ENCODE assay signal across 1 cellular context in the genomic region with DNA sequence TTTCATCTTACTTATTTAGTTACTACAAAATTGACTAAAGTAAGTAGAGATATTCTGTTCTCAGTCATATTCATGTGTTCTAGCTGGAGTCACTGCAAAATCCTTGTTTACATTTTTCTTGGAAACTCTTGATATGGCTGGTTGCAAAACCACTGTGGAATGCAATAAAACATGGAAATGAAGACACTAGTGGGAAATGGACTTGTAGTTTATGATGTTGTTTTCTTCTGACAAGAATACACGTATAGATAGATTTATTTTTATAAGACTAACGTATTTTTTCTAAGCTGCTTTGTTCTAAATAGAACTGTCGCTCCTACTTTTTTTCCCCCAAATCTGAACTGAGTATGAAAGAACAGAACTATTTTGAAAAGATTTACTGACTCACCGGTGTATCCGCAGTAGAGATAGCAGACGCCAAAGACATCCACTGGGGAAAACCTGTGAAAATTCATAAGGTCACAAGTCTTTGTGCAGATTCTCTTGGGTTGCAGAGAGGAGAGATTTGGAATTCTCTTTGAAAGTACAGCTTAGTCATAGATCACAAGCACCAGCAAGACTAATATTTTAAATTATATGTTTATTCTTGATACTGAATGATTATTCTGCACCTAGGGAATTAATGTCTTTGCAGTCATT.
TF ChIP-seq lines count a peak whose summit lies in the region.

No MANE protein-coding gene starts in this region.

TF ChIP-seq in HEK293, 187 proteins besides CTCF, POLR2A, EP300 and RAD21 (continued from another document and continues in another):
- TF ChIP-seq HOXD13 (CRISPR knock-in tag; IDR thresholded peaks at IDR 0.05; ENCODE audit: borderline replicate concordance), result peak; percentile 55; the same call in 1 of the 2 replicates
- TF ChIP-seq, protein P1, sequence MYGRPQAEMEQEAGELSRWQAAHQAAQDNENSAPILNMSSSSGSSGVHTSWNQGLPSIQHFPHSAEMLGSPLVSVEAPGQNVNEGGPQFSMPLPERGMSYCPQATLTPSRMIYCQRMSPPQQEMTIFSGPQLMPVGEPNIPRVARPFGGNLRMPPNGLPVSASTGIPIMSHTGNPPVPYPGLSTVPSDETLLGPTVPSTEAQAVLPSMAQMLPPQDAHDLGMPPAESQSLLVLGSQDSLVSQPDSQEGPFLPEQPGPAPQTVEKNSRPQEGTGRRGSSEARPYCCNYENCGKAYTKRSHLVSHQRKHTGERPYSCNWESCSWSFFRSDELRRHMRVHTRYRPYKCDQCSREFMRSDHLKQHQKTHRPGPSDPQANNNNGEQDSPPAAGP (tag by site-specific recombination; IDR thresholded peaks at IDR 0.05), result no peak
- TF ChIP-seq, protein P2, sequence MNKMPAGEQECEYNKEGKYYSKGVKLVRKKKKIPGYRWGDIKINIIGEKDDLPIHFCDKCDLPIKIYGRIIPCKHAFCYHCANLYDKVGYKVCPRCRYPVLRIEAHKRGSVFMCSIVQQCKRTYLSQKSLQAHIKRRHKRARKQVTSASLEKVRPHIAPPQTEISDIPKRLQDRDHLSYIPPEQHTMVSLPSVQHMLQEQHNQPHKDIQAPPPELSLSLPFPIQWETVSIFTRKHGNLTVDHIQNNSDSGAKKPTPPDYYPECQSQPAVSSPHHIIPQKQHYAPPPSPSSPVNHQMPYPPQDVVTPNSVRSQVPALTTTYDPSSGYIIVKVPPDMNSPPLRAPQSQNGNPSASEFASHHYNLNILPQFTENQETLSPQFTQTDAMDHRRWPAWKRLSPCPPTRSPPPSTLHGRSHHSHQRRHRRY (tag by site-specific recombination; IDR thresholded peaks at IDR 0.05), result no peak
- peak; percentile 78 for TF ChIP-seq ZNF366 (tag by site-specific recombination; conservative IDR thresholded peaks at IDR 0.05)
- TF ChIP-seq ZNF600 (tag by site-specific recombination; IDR thresholded peaks at IDR 0.05), result peak; percentile 88
- TF ChIP-seq ZNF174 (tag by site-specific recombination; IDR thresholded peaks at IDR 0.05), result no peak
- no peak for TF ChIP-seq ZNF114 (tag by site-specific recombination; IDR thresholded peaks at IDR 0.05)
- TF ChIP-seq GLI4 (tag by site-specific recombination; IDR thresholded peaks at IDR 0.05), result no peak
- TF ChIP-seq ZFP3 (tag by site-specific recombination; IDR thresholded peaks at IDR 0.05; ENCODE audit: low read depth), result no peak
- TF ChIP-seq, protein P3, sequence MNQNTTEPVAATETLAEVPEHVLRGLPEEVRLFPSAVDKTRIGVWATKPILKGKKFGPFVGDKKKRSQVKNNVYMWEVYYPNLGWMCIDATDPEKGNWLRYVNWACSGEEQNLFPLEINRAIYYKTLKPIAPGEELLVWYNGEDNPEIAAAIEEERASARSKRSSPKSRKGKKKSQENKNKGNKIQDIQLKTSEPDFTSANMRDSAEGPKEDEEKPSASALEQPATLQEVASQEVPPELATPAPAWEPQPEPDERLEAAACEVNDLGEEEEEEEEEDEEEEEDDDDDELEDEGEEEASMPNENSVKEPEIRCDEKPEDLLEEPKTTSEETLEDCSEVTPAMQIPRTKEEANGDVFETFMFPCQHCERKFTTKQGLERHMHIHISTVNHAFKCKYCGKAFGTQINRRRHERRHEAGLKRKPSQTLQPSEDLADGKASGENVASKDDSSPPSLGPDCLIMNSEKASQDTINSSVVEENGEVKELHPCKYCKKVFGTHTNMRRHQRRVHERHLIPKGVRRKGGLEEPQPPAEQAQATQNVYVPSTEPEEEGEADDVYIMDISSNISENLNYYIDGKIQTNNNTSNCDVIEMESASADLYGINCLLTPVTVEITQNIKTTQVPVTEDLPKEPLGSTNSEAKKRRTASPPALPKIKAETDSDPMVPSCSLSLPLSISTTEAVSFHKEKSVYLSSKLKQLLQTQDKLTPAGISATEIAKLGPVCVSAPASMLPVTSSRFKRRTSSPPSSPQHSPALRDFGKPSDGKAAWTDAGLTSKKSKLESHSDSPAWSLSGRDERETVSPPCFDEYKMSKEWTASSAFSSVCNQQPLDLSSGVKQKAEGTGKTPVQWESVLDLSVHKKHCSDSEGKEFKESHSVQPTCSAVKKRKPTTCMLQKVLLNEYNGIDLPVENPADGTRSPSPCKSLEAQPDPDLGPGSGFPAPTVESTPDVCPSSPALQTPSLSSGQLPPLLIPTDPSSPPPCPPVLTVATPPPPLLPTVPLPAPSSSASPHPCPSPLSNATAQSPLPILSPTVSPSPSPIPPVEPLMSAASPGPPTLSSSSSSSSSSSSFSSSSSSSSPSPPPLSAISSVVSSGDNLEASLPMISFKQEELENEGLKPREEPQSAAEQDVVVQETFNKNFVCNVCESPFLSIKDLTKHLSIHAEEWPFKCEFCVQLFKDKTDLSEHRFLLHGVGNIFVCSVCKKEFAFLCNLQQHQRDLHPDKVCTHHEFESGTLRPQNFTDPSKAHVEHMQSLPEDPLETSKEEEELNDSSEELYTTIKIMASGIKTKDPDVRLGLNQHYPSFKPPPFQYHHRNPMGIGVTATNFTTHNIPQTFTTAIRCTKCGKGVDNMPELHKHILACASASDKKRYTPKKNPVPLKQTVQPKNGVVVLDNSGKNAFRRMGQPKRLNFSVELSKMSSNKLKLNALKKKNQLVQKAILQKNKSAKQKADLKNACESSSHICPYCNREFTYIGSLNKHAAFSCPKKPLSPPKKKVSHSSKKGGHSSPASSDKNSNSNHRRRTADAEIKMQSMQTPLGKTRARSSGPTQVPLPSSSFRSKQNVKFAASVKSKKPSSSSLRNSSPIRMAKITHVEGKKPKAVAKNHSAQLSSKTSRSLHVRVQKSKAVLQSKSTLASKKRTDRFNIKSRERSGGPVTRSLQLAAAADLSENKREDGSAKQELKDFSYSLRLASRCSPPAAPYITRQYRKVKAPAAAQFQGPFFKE (tag by site-specific recombination; IDR thresholded peaks at IDR 0.05; ENCODE audit: borderline replicate concordance), result no peak
- TF ChIP-seq ZNF76 (tag by site-specific recombination; IDR thresholded peaks at IDR 0.05; ENCODE audit: borderline replicate concordance, low read depth), result no peak
- 0 out of 2 replicates have a peak, but pooled peaks have one; percentile 17 for TF ChIP-seq ZBTB17 (tag by site-specific recombination; IDR thresholded peaks at IDR 0.05)
- no peak for TF ChIP-seq ZFHX2 (tag by site-specific recombination; conservative IDR thresholded peaks at IDR 0.05)
- no peak for TF ChIP-seq ZFP37 (tag by site-specific recombination; IDR thresholded peaks at IDR 0.05)
- TF ChIP-seq, protein P4, sequence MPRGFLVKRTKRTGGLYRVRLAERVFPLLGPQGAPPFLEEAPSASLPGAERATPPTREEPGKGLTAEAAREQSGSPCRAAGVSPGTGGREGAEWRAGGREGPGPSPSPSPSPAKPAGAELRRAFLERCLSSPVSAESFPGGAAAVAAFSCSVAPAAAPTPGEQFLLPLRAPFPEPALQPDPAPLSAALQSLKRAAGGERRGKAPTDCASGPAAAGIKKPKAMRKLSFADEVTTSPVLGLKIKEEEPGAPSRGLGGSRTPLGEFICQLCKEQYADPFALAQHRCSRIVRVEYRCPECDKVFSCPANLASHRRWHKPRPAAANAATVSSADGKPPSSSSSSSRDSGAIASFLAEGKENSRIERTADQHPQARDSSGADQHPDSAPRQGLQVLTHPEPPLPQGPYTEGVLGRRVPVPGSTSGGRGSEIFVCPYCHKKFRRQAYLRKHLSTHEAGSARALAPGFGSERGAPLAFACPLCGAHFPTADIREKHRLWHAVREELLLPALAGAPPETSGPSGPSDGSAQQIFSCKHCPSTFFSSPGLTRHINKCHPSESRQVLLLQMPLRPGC (tag by site-specific recombination; IDR thresholded peaks at IDR 0.05), result 0 out of 2 replicates have a peak, but pooled peaks have one; percentile 47
- no peak for TF ChIP-seq KLF9 (tag by site-specific recombination; IDR thresholded peaks at IDR 0.05; ENCODE audit: low read depth)
- 0 out of 2 replicates have a peak, but pooled peaks have one; percentile 9 for TF ChIP-seq GFI1B (tag by site-specific recombination; IDR thresholded peaks at IDR 0.05)
- TF ChIP-seq ZNF664 (tag by site-specific recombination; IDR thresholded peaks at IDR 0.05), result no peak
- TF ChIP-seq, protein P5, sequence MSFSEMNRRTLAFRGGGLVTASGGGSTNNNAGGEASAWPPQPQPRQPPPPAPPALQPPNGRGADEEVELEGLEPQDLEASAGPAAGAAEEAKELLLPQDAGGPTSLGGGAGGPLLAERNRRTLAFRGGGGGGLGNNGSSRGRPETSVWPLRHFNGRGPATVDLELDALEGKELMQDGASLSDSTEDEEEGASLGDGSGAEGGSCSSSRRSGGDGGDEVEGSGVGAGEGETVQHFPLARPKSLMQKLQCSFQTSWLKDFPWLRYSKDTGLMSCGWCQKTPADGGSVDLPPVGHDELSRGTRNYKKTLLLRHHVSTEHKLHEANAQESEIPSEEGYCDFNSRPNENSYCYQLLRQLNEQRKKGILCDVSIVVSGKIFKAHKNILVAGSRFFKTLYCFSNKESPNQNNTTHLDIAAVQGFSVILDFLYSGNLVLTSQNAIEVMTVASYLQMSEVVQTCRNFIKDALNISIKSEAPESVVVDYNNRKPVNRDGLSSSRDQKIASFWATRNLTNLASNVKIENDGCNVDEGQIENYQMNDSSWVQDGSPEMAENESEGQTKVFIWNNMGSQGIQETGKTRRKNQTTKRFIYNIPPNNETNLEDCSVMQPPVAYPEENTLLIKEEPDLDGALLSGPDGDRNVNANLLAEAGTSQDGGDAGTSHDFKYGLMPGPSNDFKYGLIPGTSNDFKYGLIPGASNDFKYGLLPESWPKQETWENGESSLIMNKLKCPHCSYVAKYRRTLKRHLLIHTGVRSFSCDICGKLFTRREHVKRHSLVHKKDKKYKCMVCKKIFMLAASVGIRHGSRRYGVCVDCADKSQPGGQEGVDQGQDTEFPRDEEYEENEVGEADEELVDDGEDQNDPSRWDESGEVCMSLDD (tag by site-specific recombination; IDR thresholded peaks at IDR 0.05), result no peak
- no peak for TF ChIP-seq ZNF184 (tag by site-specific recombination; IDR thresholded peaks at IDR 0.05)
- TF ChIP-seq, protein P6, sequence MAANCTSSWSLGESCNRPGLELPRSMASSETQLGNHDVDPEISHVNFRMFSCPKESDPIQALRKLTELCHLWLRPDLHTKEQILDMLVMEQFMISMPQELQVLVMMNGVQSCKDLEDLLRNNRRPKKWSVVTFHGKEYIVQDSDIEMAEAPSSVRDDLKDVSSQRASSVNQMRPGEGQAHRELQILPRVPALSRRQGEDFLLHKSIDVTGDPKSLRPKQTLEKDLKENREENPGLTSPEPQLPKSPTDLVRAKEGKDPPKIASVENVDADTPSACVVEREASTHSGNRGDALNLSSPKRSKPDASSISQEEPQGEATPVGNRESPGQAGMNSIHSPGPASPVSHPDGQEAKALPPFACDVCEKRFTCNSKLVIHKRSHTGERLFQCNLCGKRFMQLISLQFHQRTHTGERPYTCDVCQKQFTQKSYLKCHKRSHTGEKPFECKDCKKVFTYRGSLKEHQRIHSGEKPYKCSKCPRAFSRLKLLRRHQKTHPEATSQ (tag by site-specific recombination; IDR thresholded peaks at IDR 0.05), result no peak
- TF ChIP-seq ZNF548 (tag by site-specific recombination; IDR thresholded peaks at IDR 0.05), result no peak
- no peak for TF ChIP-seq ZFP41 (tag by site-specific recombination; IDR thresholded peaks at IDR 0.05; ENCODE audit: borderline replicate concordance)
- TF ChIP-seq, protein P7, sequence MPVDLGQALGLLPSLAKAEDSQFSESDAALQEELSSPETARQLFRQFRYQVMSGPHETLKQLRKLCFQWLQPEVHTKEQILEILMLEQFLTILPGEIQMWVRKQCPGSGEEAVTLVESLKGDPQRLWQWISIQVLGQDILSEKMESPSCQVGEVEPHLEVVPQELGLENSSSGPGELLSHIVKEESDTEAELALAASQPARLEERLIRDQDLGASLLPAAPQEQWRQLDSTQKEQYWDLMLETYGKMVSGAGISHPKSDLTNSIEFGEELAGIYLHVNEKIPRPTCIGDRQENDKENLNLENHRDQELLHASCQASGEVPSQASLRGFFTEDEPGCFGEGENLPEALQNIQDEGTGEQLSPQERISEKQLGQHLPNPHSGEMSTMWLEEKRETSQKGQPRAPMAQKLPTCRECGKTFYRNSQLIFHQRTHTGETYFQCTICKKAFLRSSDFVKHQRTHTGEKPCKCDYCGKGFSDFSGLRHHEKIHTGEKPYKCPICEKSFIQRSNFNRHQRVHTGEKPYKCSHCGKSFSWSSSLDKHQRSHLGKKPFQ (tag by site-specific recombination; IDR thresholded peaks at IDR 0.05), result no peak
- TF ChIP-seq, protein P8, sequence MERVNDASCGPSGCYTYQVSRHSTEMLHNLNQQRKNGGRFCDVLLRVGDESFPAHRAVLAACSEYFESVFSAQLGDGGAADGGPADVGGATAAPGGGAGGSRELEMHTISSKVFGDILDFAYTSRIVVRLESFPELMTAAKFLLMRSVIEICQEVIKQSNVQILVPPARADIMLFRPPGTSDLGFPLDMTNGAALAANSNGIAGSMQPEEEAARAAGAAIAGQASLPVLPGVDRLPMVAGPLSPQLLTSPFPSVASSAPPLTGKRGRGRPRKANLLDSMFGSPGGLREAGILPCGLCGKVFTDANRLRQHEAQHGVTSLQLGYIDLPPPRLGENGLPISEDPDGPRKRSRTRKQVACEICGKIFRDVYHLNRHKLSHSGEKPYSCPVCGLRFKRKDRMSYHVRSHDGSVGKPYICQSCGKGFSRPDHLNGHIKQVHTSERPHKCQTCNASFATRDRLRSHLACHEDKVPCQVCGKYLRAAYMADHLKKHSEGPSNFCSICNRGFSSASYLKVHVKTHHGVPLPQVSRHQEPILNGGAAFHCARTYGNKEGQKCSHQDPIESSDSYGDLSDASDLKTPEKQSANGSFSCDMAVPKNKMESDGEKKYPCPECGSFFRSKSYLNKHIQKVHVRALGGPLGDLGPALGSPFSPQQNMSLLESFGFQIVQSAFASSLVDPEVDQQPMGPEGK (tag by site-specific recombination; IDR thresholded peaks at IDR 0.05), result no peak
- no peak for TF ChIP-seq ZNF433 (tag by site-specific recombination; IDR thresholded peaks at IDR 0.05; ENCODE audit: low read depth)
- TF ChIP-seq, protein P9, sequence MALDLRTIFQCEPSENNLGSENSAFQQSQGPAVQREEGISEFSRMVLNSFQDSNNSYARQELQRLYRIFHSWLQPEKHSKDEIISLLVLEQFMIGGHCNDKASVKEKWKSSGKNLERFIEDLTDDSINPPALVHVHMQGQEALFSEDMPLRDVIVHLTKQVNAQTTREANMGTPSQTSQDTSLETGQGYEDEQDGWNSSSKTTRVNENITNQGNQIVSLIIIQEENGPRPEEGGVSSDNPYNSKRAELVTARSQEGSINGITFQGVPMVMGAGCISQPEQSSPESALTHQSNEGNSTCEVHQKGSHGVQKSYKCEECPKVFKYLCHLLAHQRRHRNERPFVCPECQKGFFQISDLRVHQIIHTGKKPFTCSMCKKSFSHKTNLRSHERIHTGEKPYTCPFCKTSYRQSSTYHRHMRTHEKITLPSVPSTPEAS (tag by site-specific recombination; IDR thresholded peaks at IDR 0.05), result peak; percentile 48; the same call in 1 of the 2 replicates
- no peak for TF ChIP-seq GLIS1 (tag by site-specific recombination; IDR thresholded peaks at IDR 0.05)
- no peak for TF ChIP-seq BCL11B (tag by site-specific recombination; IDR thresholded peaks at IDR 0.05; ENCODE audit: low read depth)
- TF ChIP-seq, protein P10, sequence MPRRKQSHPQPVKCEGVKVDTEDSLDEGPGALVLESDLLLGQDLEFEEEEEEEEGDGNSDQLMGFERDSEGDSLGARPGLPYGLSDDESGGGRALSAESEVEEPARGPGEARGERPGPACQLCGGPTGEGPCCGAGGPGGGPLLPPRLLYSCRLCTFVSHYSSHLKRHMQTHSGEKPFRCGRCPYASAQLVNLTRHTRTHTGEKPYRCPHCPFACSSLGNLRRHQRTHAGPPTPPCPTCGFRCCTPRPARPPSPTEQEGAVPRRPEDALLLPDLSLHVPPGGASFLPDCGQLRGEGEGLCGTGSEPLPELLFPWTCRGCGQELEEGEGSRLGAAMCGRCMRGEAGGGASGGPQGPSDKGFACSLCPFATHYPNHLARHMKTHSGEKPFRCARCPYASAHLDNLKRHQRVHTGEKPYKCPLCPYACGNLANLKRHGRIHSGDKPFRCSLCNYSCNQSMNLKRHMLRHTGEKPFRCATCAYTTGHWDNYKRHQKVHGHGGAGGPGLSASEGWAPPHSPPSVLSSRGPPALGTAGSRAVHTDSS (tag by site-specific recombination; IDR thresholded peaks at IDR 0.05), result no peak
